23 cellular contexts compared by ENCODE assay signal in genomic region chr15:33971811-33972210, GRCh38. TPM values are rescaled to one million over a fixed set of nuclear protein-coding genes. Genes with fewer than 3 reads are reported as not detected.
"Had no signal": no experiment of that assay in that cellular context is flagged by ENCODE, and none has a peak within 500 bp of the region (broad histone marks: within the 10 kb centered on the region; RNA-seq: fewer than 3 reads in every experiment).

No MANE protein-coding gene starts in this region.

- DNase-seq: activated CD4-positive, alpha-beta T cell treated with anti-CD3 and anti-CD28 coated beads for 4 hours; activated CD8-positive, alpha-beta memory T cell treated with anti-CD3 and anti-CD28 coated beads, Interleukin-2, amount 50 U/mL, for 4 hours; activated CD8-positive, alpha-beta T cell treated with anti-CD3 and anti-CD28 coated beads for 36 hours; activated gamma-delta T cell treated with Interleukin-2 at 50 U/mL for 16 hours; activated naive CD4-positive, alpha-beta T cell treated with anti-CD3 and anti-CD28 coated beads, Interleukin-2, amount 10 ng/mL, durations not matched to agents 7 days and 5 days; activated naive CD8-positive, alpha-beta T cell treated with anti-CD3 and anti-CD28 coated beads, Interleukin-2, amount 10 ng/mL, durations not matched to agents 7 days and 5 days; activated T-cell treated with anti-CD3 and anti-CD28 coated beads, Interleukin-2, amount 50 U/mL, for 72 hours; adrenal gland; aorta; Kasumi-1; KBM-7; NCI-H1105 treated with DMSO at 0.1 percent for 48 hours; NCI-H1436 treated with DMSO at 0.1 percent for 48 hours; NCI-H187; NCI-H2081; NCI-H526; PC-3; SHP77; T-helper 2 cell; T1000 had no signal

- H3K36me3 ChIP-seq: adrenal gland, SJSA1 had no signal

- H3K4me3 ChIP-seq: adrenal gland, SJSA1 had no signal

- H3K27ac ChIP-seq: adrenal gland, SJSA1 had no signal

- H3K27me3 ChIP-seq: adrenal gland, SJSA1 had no signal

RNA-seq across cellular contexts. Expression of gene CHRM5, which starts 3.5 kb away (rescaled TPM):
- total RNA-seq: activated CD8-positive, alpha-beta T cell treated with anti-CD3 and anti-CD28 coated beads for 36 hours; activated naive CD8-positive, alpha-beta T cell treated with anti-CD3 and anti-CD28 coated beads, Interleukin-2, amount 10 ng/mL, durations not matched to agents 7 days and 5 days; activated T-cell treated with anti-CD3 and anti-CD28 coated beads, Interleukin-2, amount 50 U/mL, for 72 hours; activated T-helper 2 cell treated with anti-CD3 and anti-CD28 coated beads, Interferon-gamma antibody, Interleukin-2, Interleukin-4, amounts not matched to agents 10 μg/mL and 5 μg/mL and 100 μg/mL, durations not matched to agents 14 hours and 24 hours and 36 hours; adrenal gland; aorta; NCI-H460 had no signal
- polyA plus RNA-seq: aorta had no signal
